In the genomic region with DNA sequence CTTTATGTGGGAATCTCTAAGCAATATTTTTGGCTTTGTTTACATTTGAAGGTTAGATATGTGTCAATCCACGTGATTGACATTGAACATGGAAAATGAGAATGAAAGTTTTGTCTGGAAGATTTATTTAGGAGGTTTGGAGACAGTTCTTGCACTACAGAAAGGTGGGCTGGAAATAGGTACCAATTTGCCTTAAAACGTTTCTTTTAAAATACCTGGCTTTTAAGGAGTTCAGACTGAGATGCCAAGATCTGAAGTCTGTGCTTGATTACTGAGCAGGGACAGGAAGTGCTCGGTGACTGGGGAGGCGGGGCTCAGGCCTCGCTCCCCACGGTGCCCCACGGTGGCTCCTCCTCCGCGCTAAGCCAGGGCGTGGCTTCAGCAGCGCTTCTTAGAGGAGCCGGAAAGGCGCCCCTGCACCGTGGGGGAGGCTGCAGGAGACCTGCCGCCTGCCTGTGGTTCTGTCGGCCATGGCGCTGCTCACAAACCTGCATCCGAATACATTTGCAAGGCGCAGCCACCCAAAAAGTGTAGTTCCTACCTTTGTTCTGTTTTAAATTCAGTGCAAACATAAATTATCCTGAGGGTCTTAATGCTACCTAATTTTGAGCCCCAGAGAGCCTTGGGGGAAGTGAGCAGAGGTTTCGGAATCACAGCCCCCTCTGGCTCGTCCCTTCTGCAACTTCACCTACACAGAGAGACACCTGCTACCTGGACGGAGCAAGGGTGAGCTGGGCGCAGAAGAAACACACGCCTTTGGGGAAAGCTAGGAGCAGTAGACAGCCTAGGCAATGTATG, we compare ENCODE assay signal across 8 cellular contexts. TPM values are rescaled to one million over a fixed set of nuclear protein-coding genes. Genes with fewer than 3 reads are reported as not detected.
DNase-seq lines count a peak whose midpoint lies in the region; TF ChIP-seq lines count a peak whose summit lies in the region.

No MANE protein-coding gene starts in this region.

- H3K36me3 ChIP-seq in adipocyte (ENCODE audit: control insufficient read depth, insufficient read depth, low read length, severe bottlenecking) (peaks cover 23% of the 10 kb centered on the region), left ventricle myocardium inferior (peaks cover 1% of the 10 kb centered on the region)

- H3K4me1 Mint-ChIP-seq in progenitor cell of endocrine pancreas (ENCODE audit: low read depth), result peaks cover 11% of the 10 kb centered on the region

- H3K27me3 ChIP-seq in adipocyte (replicated peaks; ENCODE audit: control insufficient read depth, insufficient read depth, low read length) (no peaks in the 10 kb centered on the region), left ventricle myocardium inferior (ENCODE audit: low read depth) (no peaks in the 10 kb centered on the region)

- H3K4me3 ChIP-seq in HFF-Myc (replicated peaks; ENCODE audit: low read depth, low read length), result peak overlapping the region; percentile 9; the same call in 1 of the 2 replicates
- H3K4me3 ChIP-seq in adipocyte (ENCODE audit: low read length), result peak overlapping the region; percentile 73
- H3K4me3 ChIP-seq in left ventricle myocardium inferior, result peak overlapping the region; percentile 66

- H3K27ac Mint-ChIP-seq in progenitor cell of endocrine pancreas, result peak overlapping the region; percentile 82

- no peaks in the 10 kb centered on the region for H3K9me3 ChIP-seq in adipocyte (ENCODE audit: control insufficient read depth, low read length)
- no peaks in the 10 kb centered on the region for H3K9me3 ChIP-seq in left ventricle myocardium inferior (replicated peaks)

- no peaks in the 10 kb centered on the region for H3K9me3 Mint-ChIP-seq in progenitor cell of endocrine pancreas (ENCODE audit: low read depth)

- H3K9ac ChIP-seq in adipocyte (ENCODE audit: low read length), result peak overlapping the region; percentile 75

- peak overlapping the region; percentile 66 for H3K4me3 Mint-ChIP-seq in progenitor cell of endocrine pancreas (ENCODE audit: low read depth)

- H3K4me1 ChIP-seq in adipocyte (ENCODE audit: control insufficient read depth, insufficient read depth, low read length), result peaks cover 21% of the 10 kb centered on the region
- H3K4me1 ChIP-seq in left ventricle myocardium inferior, result peaks cover 55% of the 10 kb centered on the region

- intact Hi-C loops in left ventricle myocardium inferior (cut with micrococcal nuclease), result loop anchor here (10.0 kb wide), 1 partner anchor 350 kb away; no protein-coding TSS in a partner anchor

- H3K27ac ChIP-seq in left ventricle myocardium inferior (replicated peaks), result peak overlapping the region; percentile 92

- no peaks in the 10 kb centered on the region for H3K27me3 Mint-ChIP-seq in progenitor cell of endocrine pancreas

- peaks cover 7% of the 10 kb centered on the region for H3K36me3 Mint-ChIP-seq in progenitor cell of endocrine pancreas (ENCODE audit: insufficient read depth)

- no peak for TF ChIP-seq CTCF in HFF-Myc (IDR thresholded peaks at IDR 0.05; ENCODE audit: low read depth, low read length, missing control alignments)
- no peak for TF ChIP-seq CTCF in left ventricle myocardium inferior (IDR thresholded peaks at IDR 0.05; ENCODE audit: borderline replicate concordance)
- no peak for TF ChIP-seq CTCF in progenitor cell of endocrine pancreas (IDR thresholded peaks at IDR 0.05; ENCODE audit: unreplicated experiment)

- DNase-seq in GF-D8 (lab: John Stamatoyannopoulos, UW) (peak; percentile 82), HFF-Myc (ENCODE audit: extremely low read depth, low read depth) (peak; percentile 62), NCI-H1105 treated with DMSO at 0.1 percent for 48 hours (lab: John Stamatoyannopoulos, UW) (peak; percentile 80), SW480 (ENCODE audit: low spot score) (peak; percentile 79), adipocyte (ENCODE audit: low read depth) (peak; percentile 94), left ventricle myocardium inferior (peak; percentile 90), progenitor cell of endocrine pancreas (ENCODE audit: low spot score, unreplicated experiment) (peak; percentile 67), ureter (ENCODE audit: low spot score) (peak; percentile 94)

RNA-seq across cellular contexts. Expression of a gene that starts 49.2 kb away (rescaled TPM):
- total RNA-seq in left ventricle myocardium inferior, result 13.2 TPM
- 41.2 and 41.8 TPM in 2 replicates for total RNA-seq in progenitor cell of endocrine pancreas
- 42.1 TPM for total RNA-seq in ureter

RNA-seq across cellular contexts. Expression of a gene that starts 49.3 kb away (rescaled TPM):
- total RNA-seq in left ventricle myocardium inferior, result 30.0 TPM
- total RNA-seq in progenitor cell of endocrine pancreas, result 30.4 and 30.8 TPM in 2 replicates
- 38.7 TPM for total RNA-seq in ureter

Comparison
In these comparisons a context has a peak if more than half of its experiments do, and no peak if none do; other contexts are left out.
1. Peak in every context shown above with its lines: DNase-seq, H3K4me3 ChIP-seq and H3K27ac ChIP-seq.
2. H3K4me3 ChIP-seq: peak in every context shown above with its lines; median percentile 73 in adipocyte; 66 in left ventricle myocardium inferior; 9 in HFF-Myc.